Comparison of ENCODE assay signal across 33 cellular contexts in genomic region chr3:127640031-127640355, GRCh38.
"Had no signal": no experiment of that assay in that cellular context is flagged by ENCODE, and none has a peak within 500 bp of the region (broad histone marks: within the 10 kb centered on the region; RNA-seq: fewer than 3 reads in every experiment).

No MANE protein-coding gene starts in this region.

- H3K27ac Mint-ChIP-seq: activated B cell treated with CpG ODN at 0.5 μM for 24 hours; activated CD8-positive, alpha-beta T cell treated with anti-CD3 and anti-CD28 coated beads for 36 hours; activated naive CD4-positive, alpha-beta T cell treated with anti-CD3 and anti-CD28 coated beads for 36 hours; activated naive CD4-positive, alpha-beta T cell treated with anti-CD3 and anti-CD28 coated beads, Interleukin-2, amount 50 U/mL, for 24 hours; activated naive CD8-positive, alpha-beta T cell treated with anti-CD3 and anti-CD28 coated beads for 36 hours; activated naive CD8-positive, alpha-beta T cell treated with anti-CD3 and anti-CD28 coated beads, Interleukin-2, amount 50 U/mL, for 24 hours; activated T-helper 1 cell treated with anti-CD3 and anti-CD28 coated beads, Interleukin-12 subunit alpha, Interleukin-12 subunit beta, Interleukin-2, Interleukin-4 antibody, amounts not matched to agents 30 ng/mL and 10 ng/mL and 1 ng/mL, durations not matched to agents 14 hours and 24 hours and 36 hours; activated T-helper 2 cell treated with anti-CD3 and anti-CD28 coated beads, Interferon-gamma antibody, Interleukin-2, Interleukin-4, amounts not matched to agents 10 μg/mL and 5 μg/mL and 100 μg/mL, durations not matched to agents 14 hours and 24 hours and 36 hours; brain; dendritic cell treated with granulocyte-macrophage colony-stimulating factor and Interleukin-4, amounts not matched to agents 40 ng/mL and 50 ng/mL, for 4 days; endodermal cell; T-helper 17 cell; T-helper 2 cell treated with Interferon-gamma antibody and Interleukin-4, amounts not matched to agents 5 μg/mL and 100 μg/mL, for 36 hours had no signal

- H3K4me3 ChIP-seq: adrenal gland, breast epithelium, cardiac muscle cell, coronary artery, dorsolateral prefrontal cortex, gastrocnemius medialis had no signal

- ATAC-seq: activated CD4-positive, CD25-positive, alpha-beta regulatory T cell treated with anti-CD3 and anti-CD28 coated beads, Interleukin-2, amount 50 U/mL, for 24 hours; activated CD8-positive, alpha-beta T cell treated with anti-CD3 and anti-CD28 coated beads for 36 hours; activated naive CD8-positive, alpha-beta T cell treated with anti-CD3 and anti-CD28 coated beads, Interleukin-2, amount 50 U/mL, for 24 hours; esophagus mucosa; gastrocnemius medialis; T-helper 17 cell had no signal

- DNase-seq: activated B cell treated with CpG ODN at 0.5 μM for 24 hours; activated CD4-positive, alpha-beta T cell treated with anti-CD3 and anti-CD28 coated beads for 48 hours; activated CD4-positive, alpha-beta T cell treated with anti-CD3 and anti-CD28 coated beads, Interleukin-2, amount 50 U/mL, for 1 hour; activated CD4-positive, alpha-beta T cell treated with anti-CD3 and anti-CD28 coated beads, Interleukin-2, amount 50 U/mL, for 48 hours; activated CD8-positive, alpha-beta T cell treated with anti-CD3 and anti-CD28 coated beads for 36 hours; activated effector memory CD4-positive, alpha-beta T cell treated with anti-CD3 and anti-CD28 coated beads, Interleukin-2, amount 50 U/mL, for 16 hours; activated naive CD4-positive, alpha-beta T cell treated with anti-CD3 and anti-CD28 coated beads for 36 hours; activated naive CD8-positive, alpha-beta T cell treated with anti-CD3 and anti-CD28 coated beads for 36 hours; activated naive CD8-positive, alpha-beta T cell treated with anti-CD3 and anti-CD28 coated beads, Interleukin-2, amount 50 U/mL, for 24 hours; activated T-cell treated with anti-CD3 and anti-CD28 coated beads, Interleukin-2, amount 50 U/mL, for 48 hours; adrenal gland; amygdala; effector memory CD4-positive, alpha-beta T cell; endodermal cell; gastrocnemius medialis; glutamatergic neuron; T-helper 1 cell; T-helper 17 cell; WERI-Rb-1 had no signal

- H3K4me1 Mint-ChIP-seq: activated B cell treated with CpG ODN at 0.5 μM for 24 hours, endodermal cell had no signal

- H3K27ac ChIP-seq: adrenal gland, breast epithelium, cardiac muscle cell, coronary artery, foreskin keratinocyte, gastrocnemius medialis, WERI-Rb-1 had no signal

- H3K36me3 Mint-ChIP-seq: activated naive CD4-positive, alpha-beta T cell treated with anti-CD3 and anti-CD28 coated beads, Interleukin-2, amount 50 U/mL, for 24 hours; activated naive CD8-positive, alpha-beta T cell treated with anti-CD3 and anti-CD28 coated beads for 36 hours had no signal

- H3K36me3 ChIP-seq: adrenal gland, breast epithelium, cardiac muscle cell, gastrocnemius medialis had no signal

- H3K4me3 Mint-ChIP-seq: activated B cell treated with CpG ODN at 0.5 μM for 24 hours; activated CD8-positive, alpha-beta T cell treated with anti-CD3 and anti-CD28 coated beads for 36 hours; activated naive CD4-positive, alpha-beta T cell treated with anti-CD3 and anti-CD28 coated beads for 36 hours; activated naive CD4-positive, alpha-beta T cell treated with anti-CD3 and anti-CD28 coated beads, Interleukin-2, amount 50 U/mL, for 24 hours; activated naive CD8-positive, alpha-beta T cell treated with anti-CD3 and anti-CD28 coated beads for 36 hours; activated naive CD8-positive, alpha-beta T cell treated with anti-CD3 and anti-CD28 coated beads, Interleukin-2, amount 50 U/mL, for 24 hours; activated T-helper 1 cell treated with anti-CD3 and anti-CD28 coated beads, Interleukin-12 subunit alpha, Interleukin-12 subunit beta, Interleukin-2, Interleukin-4 antibody, amounts not matched to agents 30 ng/mL and 10 ng/mL and 1 ng/mL, durations not matched to agents 14 hours and 24 hours and 36 hours; brain; central memory CD8-positive, alpha-beta T cell; dendritic cell treated with granulocyte-macrophage colony-stimulating factor and Interleukin-4, amounts not matched to agents 40 ng/mL and 50 ng/mL, for 4 days; endodermal cell; T-helper 17 cell; T-helper 2 cell treated with Interferon-gamma antibody and Interleukin-4, amounts not matched to agents 5 μg/mL and 100 μg/mL, for 36 hours had no signal

- H3K27me3 ChIP-seq: adrenal gland, breast epithelium, cardiac muscle cell, dorsolateral prefrontal cortex, gastrocnemius medialis had no signal

- H3K27me3 Mint-ChIP-seq: activated B cell treated with CpG ODN at 0.5 μM for 24 hours; activated naive CD4-positive, alpha-beta T cell treated with anti-CD3 and anti-CD28 coated beads, Interleukin-2, amount 50 U/mL, for 24 hours; activated naive CD8-positive, alpha-beta T cell treated with anti-CD3 and anti-CD28 coated beads, Interleukin-2, amount 50 U/mL, for 24 hours; brain; T-helper 17 cell had no signal

- H3K4me1 ChIP-seq: adrenal gland, breast epithelium, foreskin keratinocyte, gastrocnemius medialis had no signal

- H3K9me3 Mint-ChIP-seq: activated B cell treated with CpG ODN at 0.5 μM for 24 hours; activated CD8-positive, alpha-beta T cell treated with anti-CD3 and anti-CD28 coated beads for 36 hours; activated naive CD4-positive, alpha-beta T cell treated with anti-CD3 and anti-CD28 coated beads for 36 hours; activated naive CD4-positive, alpha-beta T cell treated with anti-CD3 and anti-CD28 coated beads, Interleukin-2, amount 50 U/mL, for 24 hours; activated naive CD8-positive, alpha-beta T cell treated with anti-CD3 and anti-CD28 coated beads for 36 hours; activated naive CD8-positive, alpha-beta T cell treated with anti-CD3 and anti-CD28 coated beads, Interleukin-2, amount 50 U/mL, for 24 hours; activated T-helper 1 cell treated with anti-CD3 and anti-CD28 coated beads, Interleukin-12 subunit alpha, Interleukin-12 subunit beta, Interleukin-2, Interleukin-4 antibody, amounts not matched to agents 30 ng/mL and 10 ng/mL and 1 ng/mL, durations not matched to agents 14 hours and 24 hours and 36 hours; activated T-helper 2 cell treated with anti-CD3 and anti-CD28 coated beads, Interferon-gamma antibody, Interleukin-2, Interleukin-4, amounts not matched to agents 10 μg/mL and 5 μg/mL and 100 μg/mL, durations not matched to agents 14 hours and 24 hours and 36 hours; brain; central memory CD8-positive, alpha-beta T cell; dendritic cell treated with granulocyte-macrophage colony-stimulating factor and Interleukin-4, amounts not matched to agents 40 ng/mL and 50 ng/mL, for 4 days; endodermal cell; T-helper 2 cell treated with Interferon-gamma antibody and Interleukin-4, amounts not matched to agents 5 μg/mL and 100 μg/mL, for 36 hours had no signal

- H3K9me3 ChIP-seq: adrenal gland, breast epithelium, gastrocnemius medialis had no signal
